9 cellular contexts compared by ENCODE assay signal in the genomic region with DNA sequence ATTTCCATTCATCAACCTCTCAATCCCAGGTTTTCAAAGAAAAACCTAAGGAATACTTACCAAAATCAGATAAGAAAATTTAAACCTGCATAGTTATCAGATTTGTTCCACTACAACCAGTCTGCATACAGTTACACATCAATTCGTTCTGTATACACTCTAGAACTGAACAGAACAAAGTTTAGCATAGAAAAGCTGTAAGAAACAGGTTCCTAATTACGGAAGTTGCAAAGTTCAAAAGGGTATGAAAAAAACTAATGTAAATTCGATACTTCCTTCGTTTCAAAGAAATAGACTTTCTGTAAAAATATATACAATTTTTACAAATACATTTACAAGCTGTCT. TPM values are rescaled to one million over a fixed set of nuclear protein-coding genes. Genes with fewer than 3 reads are reported as not detected.
DNase-seq lines count a peak whose midpoint lies in the region; ATAC-seq and TF ChIP-seq lines count a peak whose summit lies in the region.
"Had no signal": no experiment of that assay in that cellular context is flagged by ENCODE, and none has a peak within 500 bp of the region (broad histone marks: within the 10 kb centered on the region; RNA-seq: fewer than 3 reads in every experiment).

No MANE protein-coding gene starts in this region.

- peak overlapping the region; percentile 83 for H3K27ac Mint-ChIP-seq in mesothelial cell of epicardium

- DNase-seq in left ventricle myocardium inferior: no peak
- no peak for DNase-seq in left ventricle myocardium superior
- no peak for DNase-seq in brain microvascular endothelial cell
- no peak for DNase-seq in mesothelial cell of epicardium (ENCODE audit: low spot score in 2 of 2, unreplicated experiment in 2 of 2)
- DNase-seq in uterus: no peak
- no peak for DNase-seq in stimulated activated CD4-positive, alpha-beta T cell treated with anti-CD3 and anti-CD28 coated beads, Interleukin-1b, Interleukin-23, amount 100 ng/mL, for 48 hours
- DNase-seq in NCI-H187 (lab: John Stamatoyannopoulos, UW): no peak
- no peak for DNase-seq in occipital lobe (lab: John Stamatoyannopoulos, UW)
- DNase-seq: stimulated activated CD4-positive, alpha-beta T cell treated with anti-CD3 and anti-CD28 coated beads, Interleukin-2, amount 100 ng/mL, for 24 hours had no signal

- peak overlapping the region; percentile 98 for H3K4me3 Mint-ChIP-seq in mesothelial cell of epicardium

- peak overlapping the region; percentile 81 for H3K4me3 ChIP-seq in left ventricle myocardium inferior
- peak overlapping the region; percentile 100 for H3K4me3 ChIP-seq in brain microvascular endothelial cell (ENCODE audit: low read depth, low read length)
- peak overlapping the region; percentile 61 to 99 for H3K4me3 ChIP-seq in uterus

- no peak for ATAC-seq in left ventricle myocardium superior

- H3K4me1 Mint-ChIP-seq in mesothelial cell of epicardium: peaks cover 45% of the 10 kb centered on the region

- H3K4me1 ChIP-seq in left ventricle myocardium inferior (peaks cover 85% of the 10 kb centered on the region), uterus (peaks cover 8 to 14% of the 10 kb centered on the region in 2 donors)

- H3K27me3 Mint-ChIP-seq in mesothelial cell of epicardium (ENCODE audit: low read depth): no peaks in the 10 kb centered on the region

- H3K9me3 Mint-ChIP-seq in mesothelial cell of epicardium: no peaks in the 10 kb centered on the region

- in situ Hi-C loops in brain microvascular endothelial cell (cut with HindIII; ENCODE audit: low pct_ligation_motif_present, low sequenced_read_pairs): no loop called here

- H3K36me3 ChIP-seq in left ventricle myocardium inferior (peaks cover 76% of the 10 kb centered on the region), brain microvascular endothelial cell (replicated peaks) (peaks cover 74% of the 10 kb centered on the region), uterus (no peaks in the 10 kb centered on the region)

- H3K27ac ChIP-seq in left ventricle myocardium inferior (replicated peaks): peak overlapping the region; percentile 96
- H3K27ac ChIP-seq in brain microvascular endothelial cell: peak overlapping the region; percentile 97
- H3K27ac ChIP-seq in uterus: peak overlapping the region; percentile 99

- H3K36me3 Mint-ChIP-seq in mesothelial cell of epicardium: peaks cover 36% of the 10 kb centered on the region

- H3K9me3 ChIP-seq in left ventricle myocardium inferior (replicated peaks) (no peaks in the 10 kb centered on the region), uterus (no peaks in the 10 kb centered on the region)

- no peak for TF ChIP-seq POLR2A in uterus (IDR thresholded peaks at IDR 0.05)

- TF ChIP-seq CTCF in left ventricle myocardium inferior (IDR thresholded peaks at IDR 0.05; ENCODE audit: borderline replicate concordance): no peak
- TF ChIP-seq CTCF in brain microvascular endothelial cell (IDR thresholded peaks at IDR 0.05; ENCODE audit: low read depth, low read length, missing control alignments): no peak
- no peak for TF ChIP-seq CTCF in mesothelial cell of epicardium (IDR thresholded peaks at IDR 0.05; ENCODE audit: unreplicated experiment)
- TF ChIP-seq CTCF in uterus (IDR thresholded peaks at IDR 0.05): no peak

- no peaks in the 10 kb centered on the region for H3K27me3 ChIP-seq in left ventricle myocardium inferior (ENCODE audit: low read depth)
- H3K27me3 ChIP-seq in brain microvascular endothelial cell (replicated peaks): no peaks in the 10 kb centered on the region
- H3K27me3 ChIP-seq in uterus: no peaks in the 10 kb centered on the region

- intact Hi-C loops in left ventricle myocardium inferior (cut with micrococcal nuclease) (loop anchor here (5.0 kb wide), 1 partner anchor 46 kb away; no protein-coding TSS in a partner anchor), left ventricle myocardium superior (cut with micrococcal nuclease) (loop anchor here (5.0 kb wide), 1 partner anchor 46 kb away; no protein-coding TSS in a partner anchor), uterus (cut with DNase I; ENCODE audit: low total_unique reads) (no loop called here)

RNA-seq across cellular contexts. Expression of a gene that starts 3.1 kb away (rescaled TPM):
- 97.0 TPM for total RNA-seq in left ventricle myocardium inferior
- total RNA-seq in left ventricle myocardium superior: 93.5 TPM
- total RNA-seq in mesothelial cell of epicardium: 257 to 268 TPM (median 262 TPM) in 3 replicates
- 100 to 1,000 TPM; 125 to 266 (median 207) TPM for total RNA-seq in uterus
- 146 TPM for total RNA-seq in occipital lobe

RNA-seq across cellular contexts. Expression of a gene that starts 27.1 kb away (rescaled TPM):
- 46.3 TPM for total RNA-seq in left ventricle myocardium inferior
- total RNA-seq in left ventricle myocardium superior: 77.7 TPM
- 16.1 to 18.0 TPM (median 16.6 TPM) in 3 replicates for total RNA-seq in mesothelial cell of epicardium
- total RNA-seq in uterus: 100 to 1,000 TPM in 1 of 4 donors, 10 to 100 TPM in 3; 15.9 to 133 (median 35.4) TPM
- 0.31 TPM for total RNA-seq in occipital lobe

RNA-seq across cellular contexts. Expression of a gene that starts 53.1 kb away (rescaled TPM):
- 129 TPM for total RNA-seq in left ventricle myocardium inferior
- total RNA-seq in left ventricle myocardium superior: 126 TPM
- 115 to 117 TPM (median 117 TPM) in 3 replicates for total RNA-seq in mesothelial cell of epicardium
- total RNA-seq in uterus: 100 to 1,000 TPM; 122 to 224 (median 130) TPM
- total RNA-seq in occipital lobe: 105 TPM

Comparison
In these comparisons a context has a peak if more than half of its experiments do, and no peak if none do; other contexts are left out.
1. RNA of a gene that starts 27.1 kb away (total RNA-seq): 77.7 TPM in left ventricle myocardium superior (single experiment), 46.3 TPM in left ventricle myocardium inferior (single experiment), 15.9 to 133 TPM in uterus and 16.1 to 18.0 TPM in mesothelial cell of epicardium; 0.31 TPM in occipital lobe (single experiment); every median in the first group is over 10 times any median in the second.
2. Peak in every context shown above with its lines, with median percentiles within 50 percentile points of each other: H3K27ac ChIP-seq and H3K4me3 ChIP-seq.